2 cellular contexts compared by ENCODE assay signal in the genomic region with DNA sequence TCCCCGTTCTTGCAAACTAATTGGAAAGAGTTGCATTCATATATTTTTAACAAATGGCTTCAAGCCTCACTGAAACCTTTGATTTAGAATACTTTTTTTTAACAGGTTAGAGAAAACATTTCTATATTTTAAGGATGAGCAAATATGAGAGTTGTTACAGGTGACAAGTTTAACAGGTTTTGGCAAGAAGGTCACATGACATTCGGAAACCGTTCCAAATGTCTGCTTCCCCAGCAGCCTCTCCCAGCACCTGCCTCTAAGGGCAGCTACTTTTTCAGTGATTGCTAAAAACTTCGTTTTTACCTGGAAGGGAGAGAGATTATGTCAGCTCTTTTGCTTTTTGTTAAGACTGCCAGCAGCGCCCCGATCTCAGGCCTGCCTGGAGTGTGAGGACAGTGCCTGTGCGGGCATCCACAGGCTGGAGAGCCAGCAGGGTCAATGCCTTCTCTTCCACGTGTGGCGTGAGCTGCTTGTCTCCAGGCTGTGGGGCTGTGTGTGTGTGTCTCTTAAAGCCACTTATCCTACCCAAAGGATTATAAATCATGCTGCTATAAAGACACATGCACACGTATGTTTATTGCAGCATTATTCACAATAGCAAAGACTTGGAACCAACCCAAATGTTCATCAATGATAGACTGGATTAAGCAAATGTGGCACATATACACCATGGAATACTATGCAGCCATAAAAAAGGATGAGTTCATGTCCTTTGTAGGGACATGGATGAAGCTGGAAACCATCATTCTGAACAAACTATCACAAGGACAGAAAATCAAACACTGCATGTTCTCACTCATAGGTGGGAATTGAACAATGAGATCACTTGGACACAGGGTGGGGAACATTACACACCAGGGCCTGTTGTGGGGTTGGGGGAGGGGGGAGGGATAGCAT. TPM values are rescaled to one million over a fixed set of nuclear protein-coding genes. Genes with fewer than 3 reads are reported as not detected.
"Had no signal": no experiment of that assay in that cellular context is flagged by ENCODE, and none has a peak within 500 bp of the region (broad histone marks: within the 10 kb centered on the region; RNA-seq: fewer than 3 reads in every experiment).

No MANE protein-coding gene starts in this region.

RNA-seq across cellular contexts. Expression of a gene that starts 21.8 kb away (rescaled TPM):
- total RNA-seq: dermis blood vessel endothelial cell, lung microvascular endothelial cell had no signal
